In the genomic region with DNA sequence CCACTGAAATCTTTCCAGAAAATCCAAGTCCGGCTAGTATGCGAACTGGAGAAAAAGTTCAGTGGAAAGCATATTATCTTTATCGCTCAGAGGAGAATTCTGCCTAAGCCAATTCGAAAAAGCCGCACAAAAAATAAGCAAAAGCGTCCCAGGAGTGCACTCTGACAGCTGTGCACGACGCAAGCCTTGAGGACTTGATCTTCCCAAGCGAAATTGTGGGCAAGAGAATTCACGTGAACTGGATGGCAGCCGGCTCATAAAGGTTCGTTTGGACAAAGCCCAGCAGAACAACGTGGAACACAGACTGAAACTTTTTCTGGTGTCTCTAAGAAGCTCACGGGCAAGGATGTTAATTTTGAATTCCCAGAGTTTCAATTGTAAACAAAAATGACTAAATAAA, we compare ENCODE assay signal across 25 cellular contexts.
"Had no signal": no experiment of that assay in that cellular context is flagged by ENCODE, and none has a peak within 500 bp of the region (broad histone marks: within the 10 kb centered on the region; RNA-seq: fewer than 3 reads in every experiment).

No MANE protein-coding gene starts in this region.

- H3K9me2 ChIP-seq: SK-N-SH had no signal

- H3K4me2 ChIP-seq: SK-N-SH had no signal

- H3K9ac ChIP-seq: SK-N-SH had no signal

- H3K36me3 ChIP-seq: brain microvascular endothelial cell, cardiac muscle cell, Peyer's patch, SJCRH30, WERI-Rb-1 had no signal

- H3K4me3 ChIP-seq: cardiac muscle cell, Peyer's patch, SJCRH30 had no signal

- H3K27ac ChIP-seq: brain microvascular endothelial cell, cardiac muscle cell, Peyer's patch, RWPE1, SJCRH30, WERI-Rb-1 had no signal

- H3K4me1 ChIP-seq: SJCRH30 had no signal

- H3K9me3 ChIP-seq: Peyer's patch, SJCRH30, SK-N-SH had no signal

- H3K27me3 ChIP-seq: brain microvascular endothelial cell, cardiac muscle cell, Peyer's patch, SJCRH30 had no signal

- DNase-seq: activated CD4-positive, alpha-beta memory T cell treated with anti-CD3 and anti-CD28 coated beads, Interleukin-2, amount 10 ng/mL, durations not matched to agents 7 days and 5 days; activated CD4-positive, alpha-beta T cell treated with anti-CD3 and anti-CD28 coated beads for 36 hours; activated CD4-positive, alpha-beta T cell treated with anti-CD3 and anti-CD28 coated beads, Interleukin-2, amount 50 U/mL, for 1 hour; activated gamma-delta T cell; activated naive CD4-positive, alpha-beta T cell treated with anti-CD3 and anti-CD28 coated beads for 36 hours; activated T-cell treated with anti-CD3 and anti-CD28 coated beads for 4 hours; activated T-cell treated with anti-CD3 and anti-CD28 coated beads, Interleukin-2, amount 50 U/mL, for 48 hours; brain microvascular endothelial cell; KG1; MV-4-11; NCI-H1092 treated with DMSO at 0.1 percent for 48 hours; NCI-H1417 treated with DMSO at 0.1 percent for 48 hours; NCI-H1694; NCI-H2029 treated with DMSO at 0.1 percent for 48 hours; NCI-H345; NCI-H510A; NCI-H526 treated with DMSO at 0.1 percent for 48 hours; Peyer's patch; Right ventricle myocardium superior; SJCRH30; T-helper 1 cell; WERI-Rb-1 had no signal
